Comparison of ENCODE assay signal across 17 cellular contexts in genomic region chr19:14061081-14061749, GRCh38. TPM values are rescaled to one million over a fixed set of nuclear protein-coding genes. Genes with fewer than 3 reads are reported as not detected.
A peak's percentile ranks its signal among the peaks of the same experiment; 100 is the strongest.
DNase-seq lines count a peak whose midpoint lies in the region; ATAC-seq and TF ChIP-seq lines count a peak whose summit lies in the region.
"Had no signal": no experiment of that assay in that cellular context is flagged by ENCODE, and none has a peak within 500 bp of the region (broad histone marks: within the 10 kb centered on the region; RNA-seq: fewer than 3 reads in every experiment).

No MANE protein-coding gene starts in this region.

- H3K27me3 ChIP-seq in neural progenitor cell, result peaks cover 35% of the 10 kb centered on the region

- peak; percentile 8 for DNase-seq in GM20000 (ENCODE audit: low spot score)
- DNase-seq in epithelial cell of proximal tubule (ENCODE audit: low read depth), result no peak
- DNase-seq in neural progenitor cell (ENCODE audit: low spot score), result no peak
- no peak for DNase-seq in kidney glomerular epithelial cell (lab: John Stamatoyannopoulos, UW)
- DNase-seq: activated CD8-positive, alpha-beta memory T cell treated with anti-CD3 and anti-CD28 coated beads for 24 hours; CD4-positive, alpha-beta memory T cell; HCEC 1CT; heart left ventricle; Karpas-422; NCI-H1105; NCI-H526 had no signal

- no peak overlapping the region for H3K4me2 ChIP-seq in neural progenitor cell

- TF ChIP-seq CTCF in GM20000 (IDR thresholded peaks at IDR 0.05; ENCODE audit: extremely low read depth, missing control alignments) (no peak), epithelial cell of proximal tubule (conservative IDR thresholded peaks at IDR 0.05; ENCODE audit: low read depth, low read length) (no peak), neural progenitor cell (IDR thresholded peaks at IDR 0.05) (no peak)

- peaks cover 28% of the 10 kb centered on the region for H3K4me1 Mint-ChIP-seq in neural progenitor cell

- H3K79me2 ChIP-seq in neural progenitor cell (ENCODE audit: low read depth), result no peaks in the 10 kb centered on the region

- H3K4me3 Mint-ChIP-seq in neural progenitor cell, result no peak overlapping the region
- H3K4me3 Mint-ChIP-seq: activated T-helper 17 cell treated with anti-CD3 and anti-CD28 coated beads, Interleukin-2, amount 50 U/mL, for 72 hours; CD4-positive, alpha-beta memory T cell had no signal

- peak overlapping the region; percentile 9 for H3K27ac Mint-ChIP-seq in neural progenitor cell
- H3K27ac Mint-ChIP-seq: activated T-helper 17 cell treated with anti-CD3 and anti-CD28 coated beads, Interleukin-2, amount 50 U/mL, for 72 hours; CD4-positive, alpha-beta memory T cell had no signal

- no peak overlapping the region for H3K9ac ChIP-seq in neural progenitor cell

- H3F3A ChIP-seq in neural progenitor cell (ENCODE audit: low read depth), result peaks cover 24% of the 10 kb centered on the region

- no peaks in the 10 kb centered on the region for H3K9me3 ChIP-seq in neural progenitor cell (ENCODE audit: low read depth)
- H3K9me3 ChIP-seq: heart left ventricle had no signal

- peaks cover 27% of the 10 kb centered on the region for H3K27me3 Mint-ChIP-seq in neural progenitor cell (ENCODE audit: insufficient read depth, low read depth)

- H3K4me1 ChIP-seq in neural progenitor cell, result no peaks in the 10 kb centered on the region

- H3K27ac ChIP-seq in neural progenitor cell, result no peak overlapping the region
- H3K27ac ChIP-seq: heart left ventricle had no signal

- H3K4me3 ChIP-seq in epithelial cell of proximal tubule (ENCODE audit: low read depth, low read length), result peak overlapping the region; percentile 55
- no peak overlapping the region for H3K4me3 ChIP-seq in neural progenitor cell
- H3K4me3 ChIP-seq: heart left ventricle had no signal

- H4K20me1 ChIP-seq in neural progenitor cell (ENCODE audit: low read depth), result no peaks in the 10 kb centered on the region

- ATAC-seq in HG02840 (IDR thresholded peaks at IDR 0.05; ENCODE audit: low FRiP score, unreplicated experiment), result no peak
- ATAC-seq in GM19328 (IDR thresholded peaks at IDR 0.05; ENCODE audit: unreplicated experiment), result no peak
- ATAC-seq: activated T-helper 17 cell treated with anti-CD3 and anti-CD28 coated beads, Interleukin-2, amount 50 U/mL, for 72 hours; sciatic nerve had no signal

- H3K9me3 Mint-ChIP-seq in neural progenitor cell, result no peaks in the 10 kb centered on the region
- H3K9me3 Mint-ChIP-seq: activated T-helper 17 cell treated with anti-CD3 and anti-CD28 coated beads, Interleukin-2, amount 50 U/mL, for 72 hours had no signal

- no peak overlapping the region for H2AFZ ChIP-seq in neural progenitor cell (replicated peaks)

- no peaks in the 10 kb centered on the region for H3K36me3 ChIP-seq in neural progenitor cell
- H3K36me3 ChIP-seq: heart left ventricle had no signal

- no peaks in the 10 kb centered on the region for H3K36me3 Mint-ChIP-seq in neural progenitor cell
- H3K36me3 Mint-ChIP-seq: CD4-positive, alpha-beta memory T cell had no signal

RNA-seq across cellular contexts. Expression of gene PALM3, which starts 0.7 kb away (rescaled TPM):
- total RNA-seq in epithelial cell of proximal tubule, result 0.17 and 0.36 TPM in 2 replicates
- total RNA-seq in neural progenitor cell (ENCODE audit: low replicate concordance), result 4.0 TPM in 1 of 2 replicates, not detected in the other
- total RNA-seq: activated T-helper 17 cell treated with anti-CD3 and anti-CD28 coated beads, Interleukin-2, amount 50 U/mL, for 72 hours; CD4-positive, alpha-beta memory T cell; mesenteric fat pad had no signal

RNA-seq across cellular contexts. Expression of gene MISP3, which starts 11.4 kb away (rescaled TPM):
- total RNA-seq in epithelial cell of proximal tubule, result 0.80 and 6.0 TPM in 2 replicates
- total RNA-seq in neural progenitor cell (ENCODE audit: low replicate concordance), result 0.68 TPM in 1 of 2 replicates, not detected in the other

RNA-seq across cellular contexts. Expression of gene C19orf67, which starts 24.4 kb away (rescaled TPM):
- total RNA-seq in epithelial cell of proximal tubule (0.63 TPM in 1 of 2 replicates, not detected in the other), neural progenitor cell (ENCODE audit: low replicate concordance) (not detected in 2 replicates)
- total RNA-seq: cardiac septum, heart left ventricle, mesenteric fat pad, sciatic nerve had no signal

RNA-seq across cellular contexts. Expression of gene SAMD1, which starts 29.3 kb away (rescaled TPM):
- total RNA-seq in epithelial cell of proximal tubule, result 30.7 and 53.6 TPM in 2 replicates
- total RNA-seq in neural progenitor cell (ENCODE audit: low replicate concordance), result 22.1 and 53.0 TPM in 2 replicates

RNA-seq across cellular contexts. Expression of gene IL27RA, which starts 29.7 kb away (rescaled TPM):
- 9.3 and 10.1 TPM in 2 replicates for total RNA-seq in epithelial cell of proximal tubule
- 1.2 and 3.3 TPM in 2 replicates for total RNA-seq in neural progenitor cell (ENCODE audit: low replicate concordance)
